Comparison of ENCODE assay signal across 1 cellular context in genomic region chr12:64624035-64624434, GRCh38.
TF ChIP-seq lines count a peak whose summit lies in the region.

No MANE protein-coding gene starts in this region.

TF ChIP-seq in K562, 482 proteins besides CTCF, POLR2A, EP300 and RAD21 (continued from another document):
- no peak for TF ChIP-seq ATF3 (IDR thresholded peaks at IDR 0.05)
- TF ChIP-seq ATF3 (CRISPR knock-in tag; conservative IDR thresholded peaks at IDR 0.05) = no peak
